ENCODE assay signal across 8 cellular contexts in the genomic region with DNA sequence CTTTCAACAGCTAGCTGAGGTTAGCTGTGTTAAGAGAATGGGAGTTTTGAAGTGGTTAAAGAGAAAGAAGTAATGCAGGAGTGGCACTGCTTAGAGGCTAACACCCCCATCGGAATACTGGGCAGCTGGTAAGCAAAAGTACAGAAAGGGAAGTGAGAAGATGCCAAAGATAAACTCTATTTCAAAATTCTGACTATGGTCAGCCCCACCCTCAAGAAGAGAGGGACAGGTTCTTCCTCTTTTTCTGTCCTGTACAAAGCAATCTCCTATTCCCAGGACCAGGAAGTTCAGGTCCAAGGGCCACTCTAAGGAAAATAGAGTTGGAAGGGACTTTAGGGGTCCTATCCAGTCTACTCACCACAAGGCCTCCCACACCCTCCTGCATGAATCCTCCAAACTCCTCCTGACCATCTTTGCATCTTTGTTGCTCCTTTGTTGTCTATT. TPM values are rescaled to one million over a fixed set of nuclear protein-coding genes. Genes with fewer than 3 reads are reported as not detected.
A peak's percentile ranks its signal among the peaks of the same experiment; 100 is the strongest.
DNase-seq lines count a peak whose midpoint lies in the region; ATAC-seq and TF ChIP-seq lines count a peak whose summit lies in the region.

No MANE protein-coding gene starts in this region.

- CTCF ChIA-PET in Calu3 (lab: Charles Lee), result no interaction called here

- H3K9me3 Mint-ChIP-seq in chondrocyte (ENCODE audit: low read depth) (peaks cover 2% of the 10 kb centered on the region), Calu3 (ENCODE audit: low read depth, unreplicated experiment) (no peaks in the 10 kb centered on the region)

- DNase-seq in KG1 (lab: John Stamatoyannopoulos, UW) (peak; percentile 59), left ventricle myocardium superior (no peak), chondrocyte (ENCODE audit: low spot score) (no peak), Calu3 (no peak), occipital lobe (lab: John Stamatoyannopoulos, UW) (no peak), GM10266 (ENCODE audit: extremely low spot score) (no peak)

- intact Hi-C loops in left ventricle myocardium superior (cut with micrococcal nuclease), result no loop called here
- intact Hi-C loops in Calu3 (cut with micrococcal nuclease; ENCODE audit: unreplicated experiment), result no loop called here

- peak; percentile 81 for ATAC-seq in GM18502 (IDR thresholded peaks at IDR 0.05; ENCODE audit: poor library complexity, unreplicated experiment)
- peak; percentile 84 for ATAC-seq in GM21528 (IDR thresholded peaks at IDR 0.05; ENCODE audit: low FRiP score, unreplicated experiment)
- peak; percentile 70 for ATAC-seq in left ventricle myocardium superior

- H3K36me3 Mint-ChIP-seq in chondrocyte (ENCODE audit: low read depth), result no peaks in the 10 kb centered on the region
- H3K36me3 Mint-ChIP-seq in Calu3 (ENCODE audit: insufficient read depth, unreplicated experiment), result no peaks in the 10 kb centered on the region

- H3K27me3 Mint-ChIP-seq in chondrocyte (ENCODE audit: low read depth), result no peaks in the 10 kb centered on the region
- H3K27me3 Mint-ChIP-seq in Calu3 (ENCODE audit: unreplicated experiment), result no peaks in the 10 kb centered on the region

- TF ChIP-seq CTCF in chondrocyte (IDR thresholded peaks at IDR 0.05), result no peak
- no peak for TF ChIP-seq CTCF in Calu3 (IDR thresholded peaks at IDR 0.05; ENCODE audit: unreplicated experiment)
- no peak for TF ChIP-seq CTCF in GM10266 (IDR thresholded peaks at IDR 0.05; ENCODE audit: control insufficient read depth, insufficient read depth, low read depth, missing control alignments)

- H3K4me3 Mint-ChIP-seq in chondrocyte (ENCODE audit: unreplicated experiment) (no peak overlapping the region), Calu3 (ENCODE audit: low read depth, unreplicated experiment) (no peak overlapping the region)

- BruUV-seq in Calu3 (replicated peaks; lab: Mats Ljungman, UMichigan), result no TSS peak

- H3K4me1 Mint-ChIP-seq in chondrocyte (ENCODE audit: low read depth) (peaks cover 6% of the 10 kb centered on the region), Calu3 (ENCODE audit: low read depth, unreplicated experiment) (peaks cover 14% of the 10 kb centered on the region)

- H3K27ac Mint-ChIP-seq in chondrocyte (ENCODE audit: unreplicated experiment) (no peak overlapping the region), Calu3 (ENCODE audit: unreplicated experiment) (no peak overlapping the region)

RNA-seq across cellular contexts. Expression of gene JAK2, which starts 45.9 kb away (rescaled TPM):
- total RNA-seq in left ventricle myocardium superior, result 21.5 TPM
- total RNA-seq in chondrocyte, result 15.8 to 17.5 TPM (median 16.6 TPM) in 3 replicates
- 6.3 and 9.2 TPM in 2 replicates for total RNA-seq in Calu3 (2022)
- total RNA-seq in occipital lobe, result 40.1 TPM
